Comparison of ENCODE assay signal across 28 cellular contexts in the genomic region with DNA sequence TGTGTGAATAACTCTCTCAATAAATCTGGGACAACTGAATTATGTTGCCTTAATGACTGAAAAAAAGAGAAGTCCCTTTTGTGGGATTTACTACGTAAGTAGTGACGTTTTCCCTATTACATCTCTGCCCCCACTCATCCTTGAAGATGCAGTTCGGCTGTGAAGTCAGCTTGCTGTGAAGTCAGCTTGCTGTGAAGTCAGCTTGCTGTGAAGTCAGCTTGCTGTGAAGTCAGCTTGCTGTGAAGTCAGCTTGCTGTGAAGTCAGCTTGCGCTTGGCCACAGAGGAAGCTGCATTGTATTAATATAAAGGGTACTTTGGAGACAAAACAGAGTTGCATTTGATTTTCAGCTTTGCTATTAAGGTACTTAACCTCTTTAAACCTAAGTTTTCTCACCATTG.
"Had no signal": no experiment of that assay in that cellular context is flagged by ENCODE, and none has a peak within 500 bp of the region (broad histone marks: within the 10 kb centered on the region; RNA-seq: fewer than 3 reads in every experiment).

No MANE protein-coding gene starts in this region.

- H3K9me3 ChIP-seq: lower lobe of right lung, pancreas, prostate gland, testis, thyroid gland, vagina had no signal

- H3K4me1 ChIP-seq: left lung, lower lobe of right lung, pancreas, prostate gland, stomach, testis, thyroid gland, upper lobe of left lung, vagina had no signal

- H3K36me3 ChIP-seq: left lung, lower lobe of right lung, pancreas, prostate gland, stomach, thyroid gland, transverse colon, upper lobe of left lung, vagina had no signal

- H3K4me3 ChIP-seq: left lung, lower lobe of right lung, pancreas, prostate gland, skin epidermis, stomach, testis, thyroid gland, transverse colon, upper lobe of left lung, vagina had no signal

- ATAC-seq: left colon; left lung; lower lobe of right lung; pancreas; right cardiac atrium; sciatic nerve; stimulated activated naive B cell treated with anti-CD40 and anti-IgM and Interleukin-4, amounts not matched to agents 10 μg/mL and 1 μg/mL and 100 μg/mL, for 72 hours; stimulated activated naive CD8-positive, alpha-beta T cell treated with anti-CD3 and anti-CD28 coated beads, Interleukin-15, Interleukin-2, amounts not matched to agents 100 U/mL and 50 U/mL, for 24 hours had no signal

- H3K27me3 ChIP-seq: testis, thyroid gland, vagina had no signal

- H3K27ac ChIP-seq: left lung, lower lobe of right lung, pancreas, prostate gland, skin epidermis, stomach, testis, thyroid gland, transverse colon, upper lobe of left lung, vagina had no signal

- FAIRE-seq: islet of Langerhans, kidney, pancreas had no signal

- DNase-seq: immature natural killer cell; kidney; left colon; left lung; lower lobe of right lung; mammary epithelial cell; mesenchymal stem cell; nucleus accumbens; pancreas; posterior cingulate gyrus; retina; right cardiac atrium; stimulated activated CD4-positive, alpha-beta T cell treated with anti-CD3 and anti-CD28 coated beads, Interleukin-12 subunit alpha, Interleukin-12 subunit beta, amount 100 ng/mL, for 4 hours; stimulated activated CD4-positive, alpha-beta T cell treated with anti-CD3 and anti-CD28 coated beads, Interleukin-15, amount 100 ng/mL, for 24 hours; stimulated activated CD4-positive, alpha-beta T cell treated with anti-CD3 and anti-CD28 coated beads, Interleukin-2, amount 100 ng/mL, for 24 hours; stimulated activated CD4-positive, alpha-beta T cell treated with anti-CD3 and anti-CD28 coated beads, Interleukin-4, amount 100 ng/mL, for 1 hour; stimulated activated naive B cell treated with anti-CD40 and anti-IgM and Interleukin-4, amounts not matched to agents 10 μg/mL and 1 μg/mL and 100 μg/mL, for 72 hours; stimulated activated naive CD8-positive, alpha-beta T cell treated with anti-CD3 and anti-CD28 coated beads, Interleukin-15, Interleukin-2, amounts not matched to agents 100 U/mL and 50 U/mL, for 24 hours; stomach; testis; thyroid gland; transverse colon; upper lobe of left lung had no signal
